Comparison of ENCODE assay signal across 9 cellular contexts in the genomic region with DNA sequence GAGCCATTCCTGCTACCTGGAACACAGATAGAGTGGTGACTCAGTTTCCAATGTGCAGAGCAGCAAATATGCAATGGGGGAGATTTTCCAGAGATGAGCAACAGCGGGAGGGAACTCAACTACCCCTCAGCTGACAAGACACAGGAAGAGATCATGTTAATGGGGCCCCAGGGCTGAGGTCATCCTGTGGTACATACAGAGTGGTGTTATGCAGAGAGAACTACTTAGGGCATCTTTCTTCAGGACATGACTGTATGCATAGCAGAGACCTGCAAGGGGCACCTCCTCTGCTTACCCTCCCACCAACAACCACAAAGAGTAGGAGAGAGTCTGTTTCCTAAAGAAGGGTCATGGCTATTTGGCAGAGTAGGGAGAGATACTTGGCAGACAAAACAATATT. TPM values are rescaled to one million over a fixed set of nuclear protein-coding genes. Genes with fewer than 3 reads are reported as not detected.
DNase-seq lines count a peak whose midpoint lies in the region; ATAC-seq and TF ChIP-seq lines count a peak whose summit lies in the region.
"Had no signal": no experiment of that assay in that cellular context is flagged by ENCODE, and none has a peak within 500 bp of the region (broad histone marks: within the 10 kb centered on the region; RNA-seq: fewer than 3 reads in every experiment).

No MANE protein-coding gene starts in this region.

- no peaks in the 10 kb centered on the region for H3K4me1 ChIP-seq in rectal smooth muscle tissue (ENCODE audit: control insufficient read depth, insufficient read depth, low read length)
- H3K4me1 ChIP-seq in stomach = peaks cover 0 to 23% (median 6%) of the 10 kb centered on the region in 4 donors

- H3K9ac ChIP-seq in rectal smooth muscle tissue (ENCODE audit: low read length) = no peak overlapping the region

- H3K4me3 ChIP-seq in rectal smooth muscle tissue (ENCODE audit: low read length) = peak overlapping the region; percentile 14
- H3K4me3 ChIP-seq in stomach = peak overlapping the region in 1 of 4 donors; percentile 24

- H3K27me3 Mint-ChIP-seq in T-helper 2 cell treated with Interferon-gamma antibody and Interleukin-4, amounts not matched to agents 5 μg/mL and 100 μg/mL, for 36 hours (ENCODE audit: low read depth) = peaks cover 3% of the 10 kb centered on the region

- H3K4me1 Mint-ChIP-seq in T-helper 2 cell treated with Interferon-gamma antibody and Interleukin-4, amounts not matched to agents 5 μg/mL and 100 μg/mL, for 36 hours (ENCODE audit: low read depth) = peaks cover 22% of the 10 kb centered on the region

- H3K27ac ChIP-seq in rectal smooth muscle tissue (ENCODE audit: low read depth, low read length) (no peak overlapping the region), stomach (no peak overlapping the region)

- ATAC-seq in HG02884 (IDR thresholded peaks at IDR 0.05; ENCODE audit: unreplicated experiment) = peak; percentile 33

- H3K9me3 Mint-ChIP-seq in T-helper 2 cell treated with Interferon-gamma antibody and Interleukin-4, amounts not matched to agents 5 μg/mL and 100 μg/mL, for 36 hours = no peaks in the 10 kb centered on the region

- no peak for TF ChIP-seq POLR2A in stomach (IDR thresholded peaks at IDR 0.05)

- peak; percentile 23 for DNase-seq in activated CD4-positive, alpha-beta T cell treated with anti-CD3 and anti-CD28 coated beads for 48 hours
- DNase-seq in activated CD4-positive, alpha-beta T cell treated with anti-CD3 and anti-CD28 coated beads, Interleukin-2, amount 50 U/mL, for 4 hours = no peak
- DNase-seq in T-helper 2 cell treated with Interferon-gamma antibody and Interleukin-4, amounts not matched to agents 5 μg/mL and 100 μg/mL, for 36 hours (ENCODE audit: low spot score) = no peak
- DNase-seq in NCI-H1105 (lab: John Stamatoyannopoulos, UW) (no peak), stomach (no peak), Ammon's horn (ENCODE audit: low spot score) (no peak)

- TF ChIP-seq EP300 in stomach (IDR thresholded peaks at IDR 0.05) = no peak

- H3K27me3 ChIP-seq in rectal smooth muscle tissue (ENCODE audit: control insufficient read depth, insufficient read depth, low read length) (no peaks in the 10 kb centered on the region), stomach (no peaks in the 10 kb centered on the region)

- no peaks in the 10 kb centered on the region for H3K36me3 ChIP-seq in rectal smooth muscle tissue (ENCODE audit: control insufficient read depth, insufficient read depth, low read length)
- H3K36me3 ChIP-seq in stomach = no peaks in the 10 kb centered on the region

- peak overlapping the region; percentile 76 for H3K4me3 Mint-ChIP-seq in T-helper 2 cell treated with Interferon-gamma antibody and Interleukin-4, amounts not matched to agents 5 μg/mL and 100 μg/mL, for 36 hours
- H3K4me3 Mint-ChIP-seq: nephron had no signal

- no peaks in the 10 kb centered on the region for H3K9me3 ChIP-seq in stomach

- WGBS in stomach, 5 donors = 82 to 94% (median 87%) methylated on average over 1 of the region's 1 CpG

- TF ChIP-seq CTCF in stomach (IDR thresholded peaks at IDR 0.05) = no peak

- no peaks in the 10 kb centered on the region for H3K36me3 Mint-ChIP-seq in T-helper 2 cell treated with Interferon-gamma antibody and Interleukin-4, amounts not matched to agents 5 μg/mL and 100 μg/mL, for 36 hours (ENCODE audit: low read depth)

- H3K27ac Mint-ChIP-seq in T-helper 2 cell treated with Interferon-gamma antibody and Interleukin-4, amounts not matched to agents 5 μg/mL and 100 μg/mL, for 36 hours = peak overlapping the region; percentile 63
- H3K27ac Mint-ChIP-seq: nephron had no signal

- intact Hi-C loops in stomach (cut with DNase I; ENCODE audit: low total_unique reads) = no loop called here

RNA-seq across cellular contexts. Expression of gene TBC1D5, which starts 6.8 kb away (rescaled TPM):
- total RNA-seq in stomach = 10 to 100 TPM; 25.1 to 75.1 (median 54.0) TPM
- polyA plus RNA-seq in stomach = 10 to 100 TPM in 1 of 3 donors, 1 to 10 TPM in 2; 4.7 to 10.1 (median 9.5) TPM
